In genomic region chr3:80970292-80970691, GRCh38 we compare ENCODE assay signal across 20 cellular contexts.
"Had no signal": no experiment of that assay in that cellular context is flagged by ENCODE, and none has a peak within 500 bp of the region (broad histone marks: within the 10 kb centered on the region; RNA-seq: fewer than 3 reads in every experiment).

No MANE protein-coding gene starts in this region.

- H3K27me3 ChIP-seq: MG63, SJCRH30 had no signal

- H3K27ac ChIP-seq: RWPE1, SJCRH30 had no signal

- H3K4me1 ChIP-seq: SJCRH30 had no signal

- ATAC-seq: HepG2, SK-N-SH treated with all-trans-retinoic acid at 6 μM for 48 hours had no signal

- FAIRE-seq: HepG2 had no signal

- H3K9me3 ChIP-seq: MG63, SJCRH30 had no signal

- DNase-seq: IMR-90, Karpas-422, KG1, MG63, NCI-H1092, NCI-H1105 treated with DMSO at 0.1 percent for 48 hours, NCI-H1417 treated with DMSO at 0.1 percent for 48 hours, NCI-H187 treated with DMSO at 0.1 percent for 48 hours, NCI-H2029 treated with DMSO at 0.1 percent for 48 hours, NCI-H2171 treated with DMSO at 0.1 percent for 48 hours, NCI-H345, NCI-H446 treated with DMSO at 0.1 percent for 48 hours, NCI-H510A treated with DMSO at 0.1 percent for 48 hours, NCI-H69, NCI-H774, SHP77, SJCRH30 had no signal

- H3K4me3 ChIP-seq: MG63, SJCRH30 had no signal

- H3K36me3 ChIP-seq: MG63, SJCRH30 had no signal
